In the genomic region with DNA sequence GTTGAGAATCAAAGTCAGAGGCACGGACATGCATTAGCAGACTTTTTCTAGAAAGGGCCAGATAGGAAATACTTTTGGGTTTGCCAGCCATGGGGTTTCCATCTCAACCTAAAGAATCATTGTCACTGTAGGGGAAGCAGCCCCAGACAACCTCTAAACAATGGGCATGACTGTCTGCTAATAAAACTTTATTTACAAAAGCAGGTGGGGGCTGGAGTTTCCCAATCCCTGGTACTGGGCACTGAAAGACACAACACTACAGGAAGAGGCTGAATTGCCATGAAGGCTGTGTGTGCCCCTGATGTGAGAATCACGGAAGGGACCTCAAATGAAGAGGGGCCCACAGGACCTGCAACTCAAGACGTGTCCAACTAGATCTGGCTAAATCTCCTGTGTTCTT, we compare ENCODE assay signal across 1 cellular context.
A peak's percentile ranks its signal among the peaks of the same experiment; 100 is the strongest.
TF ChIP-seq lines count a peak whose summit lies in the region.

No MANE protein-coding gene starts in this region.

TF ChIP-seq in HepG2, 621 proteins besides CTCF, POLR2A, EP300 and RAD21:
- TF ChIP-seq ZBTB40 (IDR thresholded peaks at IDR 0.05) (no peak), ZBTB40 (CRISPR knock-in tag; IDR thresholded peaks at IDR 0.05) (peak; percentile 96)
- TF ChIP-seq, protein P1, sequence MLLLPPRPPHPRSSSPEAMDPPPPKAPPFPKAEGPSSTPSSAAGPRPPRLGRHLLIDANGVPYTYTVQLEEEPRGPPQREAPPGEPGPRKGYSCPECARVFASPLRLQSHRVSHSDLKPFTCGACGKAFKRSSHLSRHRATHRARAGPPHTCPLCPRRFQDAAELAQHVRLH (CRISPR knock-in tag; IDR thresholded peaks at IDR 0.05; ENCODE audit: borderline replicate concordance, low read depth), result no peak
